29 cellular contexts compared by ENCODE assay signal in genomic region chr4:143597271-143597670, GRCh38.
DNase-seq lines count a peak whose midpoint lies in the region; ATAC-seq and TF ChIP-seq lines count a peak whose summit lies in the region.
"Had no signal": no experiment of that assay in that cellular context is flagged by ENCODE, and none has a peak within 500 bp of the region (broad histone marks: within the 10 kb centered on the region; RNA-seq: fewer than 3 reads in every experiment).

No MANE protein-coding gene starts in this region.

- peak; percentile 32 to 72 for DNase-seq in dermis microvascular lymphatic vessel endothelial cell (ENCODE audit: low read depth in 2 of 2)
- DNase-seq in fibroblast of gingiva (ENCODE audit: low read depth): peak; percentile 16
- DNase-seq in fibroblast of villous mesenchyme (ENCODE audit: low read depth): peak; percentile 38
- no peak for DNase-seq in activated gamma-delta T cell treated with Interleukin-2 at 50 U/mL for 16 hours
- no peak for DNase-seq in cerebellar nuclear complex (lab: John Stamatoyannopoulos, UW)
- DNase-seq: 8988T; ACHN; AML-193; BE2C; C1 segment of cervical spinal cord; Caco-2; Calu3; CD4-positive, alpha-beta memory T cell; CD4-positive, alpha-beta T cell; CD4-positive, CD25-positive, alpha-beta regulatory T cell; CD8-positive, alpha-beta memory T cell; CD8-positive, alpha-beta T cell; COR-L47; DMS 273 treated with DMSO at 0.1 percent for 48 hours; DMS153; DMS53; DMS79; DMS79 treated with DMSO at 0.1 percent for 48 hours; DND-41; EL had no signal

- H3K4me3 ChIP-seq in fibroblast of villous mesenchyme (ENCODE audit: low read depth, low read length): no peak overlapping the region
- H3K4me3 ChIP-seq: A549; BLaER1; BLaER1 treated with 17β-estradiol and CSF1 and Interleukin-3, amounts not matched to agents 10 nM and 100 nM had no signal

- no peak for TF ChIP-seq CTCF in fibroblast of villous mesenchyme (IDR thresholded peaks at IDR 0.05; ENCODE audit: insufficient read depth, low read depth, low read length)

- ATAC-seq in GM19395 (IDR thresholded peaks at IDR 0.05; ENCODE audit: unreplicated experiment): no peak
- ATAC-seq: A549; CD8-positive, alpha-beta T cell had no signal

Comparison
In these comparisons a context has a peak if more than half of its experiments do, and no peak if none do; other contexts are left out.
1. DNase-seq: peak in dermis microvascular lymphatic vessel endothelial cell (2 of 2), fibroblast of gingiva (single experiment) and fibroblast of villous mesenchyme (single experiment); none in activated gamma-delta T cell treated with Interleukin-2 at 50 U/mL for 16 hours (single experiment) and cerebellar nuclear complex (0 of 2).